ENCODE assay signal across 1 cellular context in genomic region chr1:21899972-21900371, GRCh38.
A peak's percentile ranks its signal among the peaks of the same experiment; 100 is the strongest.
TF ChIP-seq lines count a peak whose summit lies in the region.

No MANE protein-coding gene starts in this region.

TF ChIP-seq in endothelial cell of umbilical vein, 7 proteins besides CTCF, POLR2A, EP300 and RAD21:
- TF ChIP-seq MAX (IDR thresholded peaks at IDR 0.05; ENCODE audit: insufficient read depth, insufficient read length): no peak
- peak; percentile 63 for TF ChIP-seq FOS (IDR thresholded peaks at IDR 0.05; ENCODE audit: borderline replicate concordance, insufficient read depth, low read length)
- TF ChIP-seq JUN (IDR thresholded peaks at IDR 0.05; ENCODE audit: borderline replicate concordance, insufficient read depth, insufficient read length, low read depth): no peak
